9 cellular contexts compared by ENCODE assay signal in genomic region chr1:27392778-27393635, GRCh38. TPM values are rescaled to one million over a fixed set of nuclear protein-coding genes. Genes with fewer than 3 reads are reported as not detected.
DNase-seq lines count a peak whose midpoint lies in the region; ATAC-seq and TF ChIP-seq lines count a peak whose summit lies in the region.
"Had no signal": no experiment of that assay in that cellular context is flagged by ENCODE, and none has a peak within 500 bp of the region (broad histone marks: within the 10 kb centered on the region; RNA-seq: fewer than 3 reads in every experiment).

No MANE protein-coding gene starts in this region.

- H3K9me3 ChIP-seq in CD4-positive, CD25-positive, alpha-beta regulatory T cell (ENCODE audit: control insufficient read depth in 2 of 2, low read length in 2 of 2), result no peaks in the 10 kb centered on the region
- H3K9me3 ChIP-seq in mesodermal cell (ENCODE audit: control insufficient read depth, low read length), result no peaks in the 10 kb centered on the region

- H3K36me3 Mint-ChIP-seq in CD4-positive, CD25-positive, alpha-beta regulatory T cell, result no peaks in the 10 kb centered on the region

- H3K27ac Mint-ChIP-seq in CD4-positive, CD25-positive, alpha-beta regulatory T cell, result peak overlapping the region in 2 of 3 donors; percentile 66 to 75

- no peaks in the 10 kb centered on the region for H3K27me3 ChIP-seq in CD4-positive, CD25-positive, alpha-beta regulatory T cell (ENCODE audit: control insufficient read depth, insufficient read depth, low read length)

- peaks cover 25% of the 10 kb centered on the region for H3K4me1 ChIP-seq in CD4-positive, CD25-positive, alpha-beta regulatory T cell (ENCODE audit: control insufficient read depth, insufficient read depth, low read length, poor library complexity, severe bottlenecking)
- peaks cover 11% of the 10 kb centered on the region for H3K4me1 ChIP-seq in mesodermal cell (ENCODE audit: control insufficient read depth, insufficient read depth, low read length, poor library complexity, severe bottlenecking)

- intact Hi-C loops in sciatic nerve (cut with DNase I), result loop anchor here (5.0 kb wide), 2 partner anchors 36 to 91 kb away; no protein-coding TSS in a partner anchor

- H3K27ac ChIP-seq in CD4-positive, CD25-positive, alpha-beta regulatory T cell (ENCODE audit: insufficient read depth, low read length, poor library complexity, severe bottlenecking), result peak overlapping the region; percentile 33
- H3K27ac ChIP-seq in mesodermal cell (ENCODE audit: low read depth, low read length, severe bottlenecking), result peak overlapping the region; percentile 71

- no peaks in the 10 kb centered on the region for H3K36me3 ChIP-seq in CD4-positive, CD25-positive, alpha-beta regulatory T cell (ENCODE audit: control insufficient read depth, insufficient read depth, low read length)
- no peaks in the 10 kb centered on the region for H3K36me3 ChIP-seq in mesodermal cell (ENCODE audit: control insufficient read depth, insufficient read depth, low read length)

- in situ Hi-C loops in astrocyte of the spinal cord (cut with HindIII; ENCODE audit: low sequenced_read_pairs), result no loop called here

- peaks cover 23% of the 10 kb centered on the region for H3K27me3 Mint-ChIP-seq in CD4-positive, CD25-positive, alpha-beta regulatory T cell

- peaks cover 0 to 1% (median 0%) of the 10 kb centered on the region in 7 donors for H3K9me3 Mint-ChIP-seq in CD4-positive, CD25-positive, alpha-beta regulatory T cell

- H3K4me3 ChIP-seq in CD4-positive, CD25-positive, alpha-beta regulatory T cell (ENCODE audit: low read depth, low read length), result peak overlapping the region; percentile 32
- peak overlapping the region; percentile 69 for H3K4me3 ChIP-seq in astrocyte of the spinal cord (ENCODE audit: low read depth, low read length)
- H3K4me3 ChIP-seq in mesodermal cell (ENCODE audit: extremely low read depth, insufficient read depth, low read length, poor library complexity, severe bottlenecking), result peak overlapping the region; percentile 70

- H3K4me3 Mint-ChIP-seq in CD4-positive, CD25-positive, alpha-beta regulatory T cell, result peak overlapping the region; percentile 51 to 87 (median 67)

- no peak for DNase-seq in CD4-positive, CD25-positive, alpha-beta regulatory T cell
- no peak for DNase-seq in astrocyte of the spinal cord (ENCODE audit: low read depth, low spot score)
- no peak for DNase-seq in sciatic nerve (ENCODE audit: low spot score)
- DNase-seq in medulla oblongata (ENCODE audit: extremely low spot score), result no peak
- no peak for DNase-seq in middle frontal gyrus (ENCODE audit: extremely low spot score, low spot score)
- no peak for DNase-seq in NCI-H2081 (lab: John Stamatoyannopoulos, UW)

- peaks cover 0 to 32% (median 19%) of the 10 kb centered on the region in 4 donors for H3K4me1 Mint-ChIP-seq in CD4-positive, CD25-positive, alpha-beta regulatory T cell

- WGBS in mesodermal cell (ENCODE audit: insufficient coverage in 2 of 2), 2 experiments, result 15 to 18% methylated on average over 19 to 29 of the region's 30 CpGs

- ATAC-seq in CD4-positive, CD25-positive, alpha-beta regulatory T cell (ENCODE audit: low read depth in 2 of 2), result no peak
- ATAC-seq in HG02884 (IDR thresholded peaks at IDR 0.05; ENCODE audit: unreplicated experiment) (peak; percentile 12), sciatic nerve (no peak)

- peak; percentile 41 for TF ChIP-seq CTCF in astrocyte of the spinal cord (IDR thresholded peaks at IDR 0.05; ENCODE audit: low read depth, low read length)

RNA-seq across cellular contexts. Expression of gene GPR3, which starts 0.6 kb away (rescaled TPM):
- total RNA-seq in CD4-positive, CD25-positive, alpha-beta regulatory T cell, result 0.47 TPM
- under 1 TPM in 2 of 4 donors, not detected in 2; 0.07 to 0.21 TPM for polyA plus RNA-seq in CD4-positive, CD25-positive, alpha-beta regulatory T cell
- 6.0 TPM for polyA plus RNA-seq in mesodermal cell (2013, experiment 1 of 2)
- 6.1 TPM for polyA plus RNA-seq in mesodermal cell (2013, experiment 2 of 2)
- total RNA-seq in sciatic nerve, result 0.71 TPM

RNA-seq across cellular contexts. Expression of gene CD164L2, which starts 9.9 kb away (rescaled TPM):
- total RNA-seq in CD4-positive, CD25-positive, alpha-beta regulatory T cell, result not detected
- not detected for polyA plus RNA-seq in CD4-positive, CD25-positive, alpha-beta regulatory T cell
- 3.1 TPM for polyA plus RNA-seq in mesodermal cell (2013, experiment 1 of 2)
- 1.2 TPM for polyA plus RNA-seq in mesodermal cell (2013, experiment 2 of 2)
- not detected for total RNA-seq in sciatic nerve
- total RNA-seq: NCI-H460 had no signal

RNA-seq across cellular contexts. Expression of gene FCN3, which starts 18.4 kb away (rescaled TPM):
- total RNA-seq in CD4-positive, CD25-positive, alpha-beta regulatory T cell, result not detected
- not detected for polyA plus RNA-seq in CD4-positive, CD25-positive, alpha-beta regulatory T cell
- 131 TPM for polyA plus RNA-seq in mesodermal cell (2013, experiment 1 of 2)
- 74.3 TPM for polyA plus RNA-seq in mesodermal cell (2013, experiment 2 of 2)
- total RNA-seq in sciatic nerve, result 1.2 TPM
- total RNA-seq: NCI-H460 had no signal

RNA-seq across cellular contexts. Expression of gene MAP3K6, which starts 26.2 kb away (rescaled TPM):
- 4.5 TPM for total RNA-seq in CD4-positive, CD25-positive, alpha-beta regulatory T cell
- polyA plus RNA-seq in CD4-positive, CD25-positive, alpha-beta regulatory T cell, result 1 to 10 TPM; 3.8 to 8.3 (median 6.2) TPM
- polyA plus RNA-seq in mesodermal cell (2013, experiment 1 of 2), result 26.4 TPM
- polyA plus RNA-seq in mesodermal cell (2013, experiment 2 of 2), result 19.3 TPM
- 88.4 TPM for total RNA-seq in sciatic nerve

RNA-seq across cellular contexts. Expression of gene SYTL1, which starts 51.2 kb away (rescaled TPM):
- total RNA-seq in CD4-positive, CD25-positive, alpha-beta regulatory T cell, result 191 TPM
- 100 to 1,000 TPM in 3 of 4 donors, 10 to 100 TPM in 1; 91.0 to 138 (median 120) TPM for polyA plus RNA-seq in CD4-positive, CD25-positive, alpha-beta regulatory T cell
- 4.2 TPM for polyA plus RNA-seq in mesodermal cell (2013, experiment 1 of 2)
- polyA plus RNA-seq in mesodermal cell (2013, experiment 2 of 2), result 5.4 TPM
- 3.5 TPM for total RNA-seq in sciatic nerve
